In genomic region chr6:111691345-111692225, GRCh38 we compare ENCODE assay signal across 10 cellular contexts.
DNase-seq lines count a peak whose midpoint lies in the region.
"Had no signal": no experiment of that assay in that cellular context is flagged by ENCODE, and none has a peak within 500 bp of the region (broad histone marks: within the 10 kb centered on the region; RNA-seq: fewer than 3 reads in every experiment).

No MANE protein-coding gene starts in this region.

- peaks cover 11 to 19% of the 10 kb centered on the region in 2 donors for H3K36me3 ChIP-seq in muscle layer of duodenum (ENCODE audit: control insufficient read depth in 1 of 2, insufficient read depth in 2 of 2, low read length in 2 of 2)

- H3K9me3 Mint-ChIP-seq in T-helper 2 cell treated with Interferon-gamma antibody and Interleukin-4, amounts not matched to agents 5 μg/mL and 100 μg/mL, for 36 hours: no peaks in the 10 kb centered on the region

- H3K4me3 ChIP-seq in muscle layer of duodenum (ENCODE audit: low read depth in 1 of 2, low read length in 2 of 2): no peak overlapping the region
- H3K4me3 ChIP-seq: thyroid gland had no signal

- H3K9me3 ChIP-seq in muscle layer of duodenum (ENCODE audit: control insufficient read depth in 1 of 2, low read length in 2 of 2): no peaks in the 10 kb centered on the region
- H3K9me3 ChIP-seq: thyroid gland had no signal

- H3K36me3 Mint-ChIP-seq in T-helper 2 cell treated with Interferon-gamma antibody and Interleukin-4, amounts not matched to agents 5 μg/mL and 100 μg/mL, for 36 hours (ENCODE audit: low read depth): peaks cover 55% of the 10 kb centered on the region

- H3K27me3 ChIP-seq in muscle layer of duodenum (ENCODE audit: low read depth, low read length): no peaks in the 10 kb centered on the region
- H3K27me3 ChIP-seq: thyroid gland had no signal

- H3K27ac Mint-ChIP-seq in T-helper 2 cell treated with Interferon-gamma antibody and Interleukin-4, amounts not matched to agents 5 μg/mL and 100 μg/mL, for 36 hours: no peak overlapping the region

- no peaks in the 10 kb centered on the region for H3K27me3 Mint-ChIP-seq in T-helper 2 cell treated with Interferon-gamma antibody and Interleukin-4, amounts not matched to agents 5 μg/mL and 100 μg/mL, for 36 hours (ENCODE audit: low read depth)

- peak; percentile 54 for DNase-seq in Ammon's horn (ENCODE audit: low spot score)
- peak; percentile 84 for DNase-seq in NCI-H1694 (lab: John Stamatoyannopoulos, UW)
- peak in 1 of 61 donors; percentile 17 for DNase-seq in caudate nucleus (lab: John Stamatoyannopoulos, UW)
- no peak for DNase-seq in T-helper 2 cell treated with Interferon-gamma antibody and Interleukin-4, amounts not matched to agents 5 μg/mL and 100 μg/mL, for 36 hours (ENCODE audit: low spot score)
- no peak for DNase-seq in iPS-NIHi11 (ENCODE audit: low spot score)
- DNase-seq in NCI-H345 treated with DMSO at 0.1 percent for 48 hours (lab: John Stamatoyannopoulos, UW; ENCODE audit: unreplicated experiment): no peak
- DNase-seq in NCI-H128 (lab: John Stamatoyannopoulos, UW; ENCODE audit: unreplicated experiment): no peak
- DNase-seq: DMS79, thyroid gland had no signal

- no peak overlapping the region for H3K4me3 Mint-ChIP-seq in T-helper 2 cell treated with Interferon-gamma antibody and Interleukin-4, amounts not matched to agents 5 μg/mL and 100 μg/mL, for 36 hours

- peaks cover 18 to 33% of the 10 kb centered on the region in 2 donors for H3K4me1 ChIP-seq in muscle layer of duodenum (ENCODE audit: control insufficient read depth in 1 of 2, insufficient read depth in 2 of 2, low read length in 2 of 2)

- H3K27ac ChIP-seq in caudate nucleus (ENCODE audit: low read depth, low read length): peak overlapping the region; percentile 71
- peak overlapping the region; percentile 24 for H3K27ac ChIP-seq in muscle layer of duodenum (ENCODE audit: low read length)
- H3K27ac ChIP-seq: thyroid gland had no signal

- peaks cover 5% of the 10 kb centered on the region for H3K4me1 Mint-ChIP-seq in T-helper 2 cell treated with Interferon-gamma antibody and Interleukin-4, amounts not matched to agents 5 μg/mL and 100 μg/mL, for 36 hours (ENCODE audit: low read depth)

Comparison
In these comparisons a context has a peak if more than half of its experiments do, and no peak if none do; other contexts are left out.
1. DNase-seq: peak in Ammon's horn (single experiment) and NCI-H1694 (single experiment); none in T-helper 2 cell treated with Interferon-gamma antibody and Interleukin-4, amounts not matched to agents 5 μg/mL and 100 μg/mL, for 36 hours (single experiment), iPS-NIHi11 (single experiment), NCI-H345 treated with DMSO at 0.1 percent for 48 hours (single experiment) and NCI-H128 (single experiment).